Comparison of ENCODE assay signal across 3 cellular contexts in genomic region chr5:179553006-179553405, GRCh38.
TF ChIP-seq lines count a peak whose summit lies in the region.

No MANE protein-coding gene starts in this region.

TF ChIP-seq in IMR-90, 13 proteins besides CTCF, POLR2A, EP300 and RAD21:
- TF ChIP-seq CHD1 (IDR thresholded peaks at IDR 0.05; ENCODE audit: low read depth, low read length) (no peak), SMC3 (IDR thresholded peaks at IDR 0.05; ENCODE audit: low read depth, low read length) (no peak), RFX5 (IDR thresholded peaks at IDR 0.05; ENCODE audit: low read depth, low read length) (no peak)

TF ChIP-seq in GM12878, 131 proteins besides CTCF, POLR2A, EP300 and RAD21:
- TF ChIP-seq NRF1 (conservative IDR thresholded peaks at IDR 0.05; ENCODE audit: low read depth, low read length), result no peak
- no peak for TF ChIP-seq SP1 (IDR thresholded peaks at IDR 0.05; ENCODE audit: low read depth, low read length)
- TF ChIP-seq POLR2AphosphoS5 (IDR thresholded peaks at IDR 0.05; ENCODE audit: low read length), result no peak
- no peak for TF ChIP-seq NR2F1 (conservative IDR thresholded peaks at IDR 0.05)
- no peak for TF ChIP-seq CUX1 (IDR thresholded peaks at IDR 0.05; ENCODE audit: insufficient replicate concordance, low read depth, low read length)
- TF ChIP-seq HDAC2 (IDR thresholded peaks at IDR 0.05), result no peak
- TF ChIP-seq YBX1 (IDR thresholded peaks at IDR 0.05), result no peak
- TF ChIP-seq POU2F2 (IDR thresholded peaks at IDR 0.05; ENCODE audit: borderline replicate concordance, low read depth, low read length), result no peak
- no peak for TF ChIP-seq PBX3 (IDR thresholded peaks at IDR 0.05; ENCODE audit: insufficient replicate concordance, low read depth, low read length)
- TF ChIP-seq ZBTB4 (CRISPR knock-in tag; IDR thresholded peaks at IDR 0.05), result no peak
- TF ChIP-seq, protein P1, sequence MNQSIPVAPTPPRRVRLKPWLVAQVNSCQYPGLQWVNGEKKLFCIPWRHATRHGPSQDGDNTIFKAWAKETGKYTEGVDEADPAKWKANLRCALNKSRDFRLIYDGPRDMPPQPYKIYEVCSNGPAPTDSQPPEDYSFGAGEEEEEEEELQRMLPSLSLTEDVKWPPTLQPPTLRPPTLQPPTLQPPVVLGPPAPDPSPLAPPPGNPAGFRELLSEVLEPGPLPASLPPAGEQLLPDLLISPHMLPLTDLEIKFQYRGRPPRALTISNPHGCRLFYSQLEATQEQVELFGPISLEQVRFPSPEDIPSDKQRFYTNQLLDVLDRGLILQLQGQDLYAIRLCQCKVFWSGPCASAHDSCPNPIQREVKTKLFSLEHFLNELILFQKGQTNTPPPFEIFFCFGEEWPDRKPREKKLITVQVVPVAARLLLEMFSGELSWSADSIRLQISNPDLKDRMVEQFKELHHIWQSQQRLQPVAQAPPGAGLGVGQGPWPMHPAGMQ (IDR thresholded peaks at IDR 0.05; ENCODE audit: borderline replicate concordance), result no peak
- TF ChIP-seq RFX5 (IDR thresholded peaks at IDR 0.05; ENCODE audit: low read depth, low read length), result no peak
- TF ChIP-seq ZNF384 (IDR thresholded peaks at IDR 0.05; ENCODE audit: borderline replicate concordance, low read depth, low read length), result no peak

TF ChIP-seq in neural cell, 6 proteins besides CTCF, POLR2A, EP300 and RAD21:
- TF ChIP-seq POLR2AphosphoS5 (IDR thresholded peaks at IDR 0.05) (no peak), TAF1 (IDR thresholded peaks at IDR 0.05; ENCODE audit: low read depth) (no peak), MXI1 (conservative IDR thresholded peaks at IDR 0.05; ENCODE audit: poor library complexity, severe bottlenecking) (no peak), EZH2 (IDR thresholded peaks at IDR 0.05; ENCODE audit: borderline replicate concordance, insufficient read depth, low read length, poor library complexity, severe bottlenecking) (no peak), SMC3 (conservative IDR thresholded peaks at IDR 0.05; ENCODE audit: poor library complexity) (no peak), REST (IDR thresholded peaks at IDR 0.05; ENCODE audit: borderline replicate concordance) (no peak)
TF ChIP-seq in neural cell: peak in this region for 0.
